ENCODE assay signal across 10 cellular contexts in genomic region chr9:4238522-4238921, GRCh38.
DNase-seq lines count a peak whose midpoint lies in the region; ATAC-seq, FAIRE-seq and TF ChIP-seq lines count a peak whose summit lies in the region.
"Had no signal": no experiment of that assay in that cellular context is flagged by ENCODE, and none has a peak within 500 bp of the region (broad histone marks: within the 10 kb centered on the region; RNA-seq: fewer than 3 reads in every experiment).

No MANE protein-coding gene starts in this region.

- no peak overlapping the region for H3K27ac ChIP-seq in IMR-90 (ENCODE audit: insufficient read depth, low read length)
- H3K27ac ChIP-seq in coronary artery = peak overlapping the region in 1 of 2 donors; percentile 62
- H3K27ac ChIP-seq in HepG2 (ENCODE audit: extremely low read length, insufficient read depth, low read length) = no peak overlapping the region
- no peak overlapping the region for H3K27ac ChIP-seq in Karpas-422 (ENCODE audit: low read length)
- H3K27ac ChIP-seq: WERI-Rb-1 had no signal

- CTCF ChIA-PET in IMR-90 (lab: Yijun Ruan, JAX) = no interaction called here
- CTCF ChIA-PET in HepG2 (lab: Yijun Ruan, JAX; ENCODE audit: low intra/inter-chr PET ratio, low total read pairs) = no interaction called here

- no CpG with 5 or more reads among the region's 4 CpGs for WGBS in IMR-90 (ENCODE audit: extremely low coverage in 2 of 2, insufficient read length in 1 of 2), 2 experiments
- WGBS in HepG2 (ENCODE audit: low lambda C conversion rate) = 14% methylated on average over 4 of the region's 4 CpGs

- H4K91ac ChIP-seq in IMR-90 (ENCODE audit: insufficient read depth, low read depth, low read length) = no peak overlapping the region

- peaks cover 10% of the 10 kb centered on the region for H3K4me1 ChIP-seq in IMR-90 (ENCODE audit: control insufficient read depth, insufficient read depth, low read length)
- peaks cover 9% of the 10 kb centered on the region for H3K4me1 ChIP-seq in neuron (ENCODE audit: insufficient read depth, low read length)
- H3K4me1 ChIP-seq in HepG2 (ENCODE audit: insufficient read depth, low read length) = peaks cover 14% of the 10 kb centered on the region; the same call in 1 of the 2 replicates
- peaks cover 33% of the 10 kb centered on the region for H3K4me1 ChIP-seq in HAP-1
- no peaks in the 10 kb centered on the region for H3K4me1 ChIP-seq in Karpas-422 (ENCODE audit: low read length)

- H3K9me3 ChIP-seq in IMR-90 (ENCODE audit: control insufficient read depth, insufficient read depth, low read length) = no peaks in the 10 kb centered on the region
- H3K9me3 ChIP-seq in neuron (ENCODE audit: low read length) = no peaks in the 10 kb centered on the region
- H3K9me3 ChIP-seq in HepG2 (ENCODE audit: low read length) = no peaks in the 10 kb centered on the region
- no peaks in the 10 kb centered on the region for H3K9me3 ChIP-seq in HAP-1
- no peaks in the 10 kb centered on the region for H3K9me3 ChIP-seq in Karpas-422 (ENCODE audit: low read length)

- no peak overlapping the region for H2BK15ac ChIP-seq in IMR-90 (ENCODE audit: low read depth, low read length)

- POLR2A ChIA-PET in IMR-90 (lab: Charles Lee; ENCODE audit: unreplicated experiment) = no interaction called here
- POLR2A ChIA-PET in HepG2 (lab: Yijun Ruan, JAX) = no interaction called here

- H3K79me2 ChIP-seq in HepG2 (ENCODE audit: insufficient read depth, low read length) (no peaks in the 10 kb centered on the region), Karpas-422 (ENCODE audit: low read length) (no peaks in the 10 kb centered on the region)

- TF ChIP-seq CTCF in IMR-90 (conservative IDR thresholded peaks at IDR 0.05; ENCODE audit: low read depth, low read length) = no peak
- no peak for TF ChIP-seq CTCF in coronary artery (IDR thresholded peaks at IDR 0.05)
- TF ChIP-seq CTCF in HepG2 (CRISPR knock-in tag; IDR thresholded peaks at IDR 0.05) = no peak

- no peaks in the 10 kb centered on the region for H3K9me2 ChIP-seq in Karpas-422 (replicated peaks; ENCODE audit: insufficient read depth, low read length)

- BruUV-seq in IMR-90 (replicated peaks; lab: Mats Ljungman, UMichigan) = no TSS peak
- BruUV-seq in HepG2 (replicated peaks; lab: Mats Ljungman, UMichigan) = no TSS peak

- TF ChIP-seq RAD21 in IMR-90 (IDR thresholded peaks at IDR 0.05; ENCODE audit: low read length) = no peak
- TF ChIP-seq RAD21 in HepG2 (CRISPR knock-in tag; IDR thresholded peaks at IDR 0.05) = no peak

- no peak for FAIRE-seq in HepG2 (lab: Jason Lieb, UNC)

- no peak overlapping the region for H4K5ac ChIP-seq in IMR-90 (ENCODE audit: low read depth, low read length)

- in situ Hi-C loops in Caki2 (cut with HindIII; ENCODE audit: low pct_unique_long_range_greater_than_20kb, low sequenced_read_pairs) = no loop called here
- in situ Hi-C loops in IMR-90 (cut with MboI; ENCODE audit: low sequenced_read_pairs) = no loop called here
- in situ Hi-C loops in HepG2 (cut with HindIII; ENCODE audit: extremely low pct_ligation_motif_present, low pct_unique_long_range_greater_than_20kb) = no loop called here
- in situ Hi-C loops in HAP-1 (cut with MboI; ENCODE audit: low sequenced_read_pairs) = no loop called here

- peaks cover 26 to 60% of the 10 kb centered on the region in 2 experiments for H3K79me1 ChIP-seq in IMR-90 (ENCODE audit: low read depth in 1 of 2, low read length in 2 of 2)

- H2BK120ac ChIP-seq in IMR-90 (ENCODE audit: low read depth, low read length) = no peak overlapping the region

- no peak for TF ChIP-seq POLR2A in IMR-90 (IDR thresholded peaks at IDR 0.05; ENCODE audit: low read depth, low read length)
- TF ChIP-seq POLR2A in HepG2 (IDR thresholded peaks at IDR 0.05; ENCODE audit: insufficient read depth in 1 of 2, low read depth in 2 of 2, low read length in 2 of 2) = no peak

- H3K14ac ChIP-seq in IMR-90 (replicated peaks; ENCODE audit: low read depth, low read length) = no peak overlapping the region

- H2AK9ac ChIP-seq in IMR-90 (replicated peaks; ENCODE audit: low read depth, low read length, poor library complexity) = no peak overlapping the region

- H3K4ac ChIP-seq in IMR-90 (ENCODE audit: low read depth, low read length) = no peak overlapping the region

- no peak overlapping the region for H2BK20ac ChIP-seq in IMR-90 (ENCODE audit: low read depth, low read length)

- H3K4me2 ChIP-seq in IMR-90 (ENCODE audit: low read depth, low read length) (peak overlapping the region; percentile 49; the same call in 1 of the 2 replicates), HepG2 (ENCODE audit: low read depth, low read length) (no peak overlapping the region), Karpas-422 (ENCODE audit: low read depth, low read length, poor library complexity, severe bottlenecking) (no peak overlapping the region)

- H2AFZ ChIP-seq in IMR-90 (replicated peaks; ENCODE audit: low read length, poor library complexity) (no peak overlapping the region), neuron (ENCODE audit: low read depth, low read length) (peak overlapping the region; percentile 5), HepG2 (ENCODE audit: low read length) (no peak overlapping the region), Karpas-422 (ENCODE audit: low read length) (no peak overlapping the region)

- H4K20me1 ChIP-seq in IMR-90 (ENCODE audit: insufficient read depth, low read length) (no peaks in the 10 kb centered on the region; the same call in 1 of the 2 replicates), HepG2 (ENCODE audit: insufficient read depth, low read length) (no peaks in the 10 kb centered on the region), Karpas-422 (ENCODE audit: insufficient read depth, low read depth, low read length) (no peaks in the 10 kb centered on the region)

- dilution Hi-C loops in IMR-90 (cut with HindIII; ENCODE audit: low sequenced_read_pairs, unreplicated experiment) = no loop called here

- H2AK5ac ChIP-seq in IMR-90 (ENCODE audit: low read depth, low read length) = no peak overlapping the region

- H3K9ac ChIP-seq in IMR-90 (ENCODE audit: low read depth, low read length) (no peak overlapping the region), HepG2 (ENCODE audit: insufficient read depth, low read depth, low read length) (no peak overlapping the region), Karpas-422 (ENCODE audit: low read length) (no peak overlapping the region)

- DNase-seq in Caki2 (ENCODE audit: low read depth) (peak; percentile 48), IMR-90 (peak; percentile 70), coronary artery (ENCODE audit: low spot score) (no peak), pons (ENCODE audit: low spot score) (no peak), HepG2 (ENCODE audit: low spot score) (no peak), HAP-1 (ENCODE audit: low spot score in 2 of 2) (no peak), Karpas-422 (no peak)
- DNase-seq: NCI-H69, WERI-Rb-1 had no signal

- H3K27me3 ChIP-seq in IMR-90 (ENCODE audit: control insufficient read depth, insufficient read depth, low read length) (no peaks in the 10 kb centered on the region), neuron (ENCODE audit: insufficient read depth, low read length) (no peaks in the 10 kb centered on the region), HepG2 (ENCODE audit: control insufficient read depth in 1 of 2, insufficient read depth in 2 of 2, low read length in 2 of 2) (no peaks in the 10 kb centered on the region), HAP-1 (ENCODE audit: low read depth) (no peaks in the 10 kb centered on the region), Karpas-422 (ENCODE audit: low read length) (no peaks in the 10 kb centered on the region)

- ATAC-seq in IMR-90 (ENCODE audit: low read depth) (peak; percentile 69), HepG2 (no peak)

- H3K18ac ChIP-seq in IMR-90 (ENCODE audit: low read depth, low read length) = no peak overlapping the region

- no peak overlapping the region for H3K23ac ChIP-seq in IMR-90 (ENCODE audit: low read depth, low read length)

- H3K56ac ChIP-seq in IMR-90 (ENCODE audit: extremely low read depth, insufficient read depth, low read length) = no peak overlapping the region

- no peak overlapping the region for H2BK5ac ChIP-seq in IMR-90 (ENCODE audit: low read depth, low read length, poor library complexity, severe bottlenecking)

- peaks cover 5% of the 10 kb centered on the region; the same call in 1 of the 2 replicates for H3K9me1 ChIP-seq in IMR-90 (ENCODE audit: insufficient read depth, low read length)

- H3K36me3 ChIP-seq in IMR-90 (ENCODE audit: control insufficient read depth, insufficient read depth, low read length) (no peaks in the 10 kb centered on the region; the same call in 1 of the 2 replicates), neuron (ENCODE audit: insufficient read depth, low read length) (no peaks in the 10 kb centered on the region), HepG2 (replicated peaks in 1 of 2; ENCODE audit: control insufficient read depth in 1 of 2, insufficient read depth in 2 of 2, low read length in 2 of 2) (no peaks in the 10 kb centered on the region), HAP-1 (replicated peaks) (no peaks in the 10 kb centered on the region), Karpas-422 (ENCODE audit: insufficient read depth, low read length) (no peaks in the 10 kb centered on the region)
- H3K36me3 ChIP-seq: WERI-Rb-1 had no signal

- no peak overlapping the region for H4K8ac ChIP-seq in IMR-90 (ENCODE audit: low read depth in 2 of 2, low read length in 2 of 2)

- H3K4me3 ChIP-seq in IMR-90 (ENCODE audit: insufficient read depth, low read depth, low read length) (no peak overlapping the region), coronary artery (peak overlapping the region; percentile 3), neuron (ENCODE audit: low read length) (no peak overlapping the region), HepG2 (replicated peaks in 1 of 3; ENCODE audit: insufficient read depth in 1 of 3, low read depth in 2 of 3, low read length in 3 of 3) (no peak overlapping the region), HAP-1 (no peak overlapping the region), Karpas-422 (ENCODE audit: low read length) (no peak overlapping the region)

- TF ChIP-seq EP300 in HepG2 (IDR thresholded peaks at IDR 0.05; ENCODE audit: low read depth in 2 of 2, low read length in 2 of 2) (no peak), HepG2 (CRISPR knock-in tag; IDR thresholded peaks at IDR 0.05; ENCODE audit: borderline replicate concordance) (no peak)

- intact Hi-C loops in IMR-90 (cut with micrococcal nuclease) = loop anchor here (5.0 kb wide), 1 partner anchor 129 kb away; no protein-coding TSS in a partner anchor
- intact Hi-C loops in HepG2 (cut with micrococcal nuclease; ENCODE audit: unreplicated experiment) = no loop called here

TF ChIP-seq in IMR-90, 13 proteins besides CTCF, POLR2A, EP300 and RAD21 (continues in another document):
- TF ChIP-seq FOS (IDR thresholded peaks at IDR 0.05; ENCODE audit: low read depth, low read length) = 0 out of 2 replicates have a peak, but pooled peaks have one; percentile 28
- TF ChIP-seq MXI1 (IDR thresholded peaks at IDR 0.05; ENCODE audit: borderline replicate concordance, low read depth, low read length) = 0 out of 2 replicates have a peak, but pooled peaks have one; percentile 43

Comparison
In these comparisons a context has a peak if more than half of its experiments do, and no peak if none do; other contexts are left out.
1. DNase-seq: peak in Caki2 (single experiment) and IMR-90 (single experiment); none in coronary artery (single experiment), pons (single experiment), HepG2 (single experiment), HAP-1 (0 of 2) and Karpas-422 (single experiment).